ENCODE assay signal across 8 cellular contexts in the genomic region with DNA sequence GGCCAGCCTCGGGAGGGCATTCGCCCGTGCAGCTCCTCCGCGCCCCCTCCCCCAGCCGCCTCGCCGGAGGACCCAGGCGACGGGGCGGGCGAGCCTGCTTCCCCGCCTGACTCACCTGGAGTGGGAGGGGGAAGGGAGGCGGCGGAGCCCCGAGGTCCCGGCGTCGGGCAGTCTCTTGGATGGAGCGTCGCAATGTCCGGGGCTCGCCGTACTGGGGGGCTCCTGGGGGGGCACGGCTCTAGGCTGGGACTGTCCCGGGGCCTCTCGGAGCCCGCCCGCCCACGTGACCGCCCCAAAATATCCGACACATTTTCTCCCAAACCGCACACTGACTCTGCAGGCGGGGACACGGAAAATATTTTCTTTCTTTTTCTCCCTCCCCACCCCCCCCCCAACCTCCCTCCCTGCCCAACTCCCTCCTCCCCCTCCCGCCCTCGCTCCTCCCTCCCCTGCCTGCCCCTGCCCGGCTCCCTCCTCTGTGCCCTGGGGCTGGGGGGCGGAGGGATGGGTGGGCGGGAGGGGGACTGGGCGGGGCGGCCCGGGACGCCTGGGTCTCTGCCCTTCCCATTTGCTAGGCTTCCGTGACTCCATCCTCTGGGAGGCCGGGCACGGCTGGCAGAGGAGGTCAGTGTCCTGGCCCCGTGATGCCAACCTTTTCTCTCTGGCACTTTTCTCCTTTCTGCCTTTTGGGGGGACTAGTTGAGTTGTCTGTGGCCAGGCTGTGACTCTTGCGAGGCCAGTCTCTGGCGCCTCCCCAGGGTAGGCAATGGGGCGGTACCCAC. TPM values are rescaled to one million over a fixed set of nuclear protein-coding genes. Genes with fewer than 3 reads are reported as not detected.
DNase-seq lines count a peak whose midpoint lies in the region; ATAC-seq, FAIRE-seq and TF ChIP-seq lines count a peak whose summit lies in the region.

A gene (minus strand): TSS at position 351 of the 782 bp plus-strand sequence. CDS start 4,664 bp downstream, outside the sequence.

- CTCF ChIA-PET in activated naive CD4-positive, alpha-beta T cell treated with anti-CD3 and anti-CD28 coated beads for 36 hours (lab: Charles Lee) = interaction anchor here (0.6 to 2.5 kb wide), 2 partner anchors 14 to 18 kb away, joined by 3 to 12 read pairs; no protein-coding TSS in a partner anchor

- no peak for FAIRE-seq in urothelium cell line (lab: Jason Lieb, UNC)

- peak within 1 kb of the TSS; percentile 76 for H2AFZ ChIP-seq in osteoblast (ENCODE audit: low read length)

- H3K9me3 ChIP-seq in gastroesophageal sphincter (no peaks in the 10 kb centered on the region), osteoblast (ENCODE audit: low read depth, low read length) (no peaks in the 10 kb centered on the region)

- TF ChIP-seq EP300 in gastroesophageal sphincter (IDR thresholded peaks at IDR 0.05) = no peak

- H3K79me2 ChIP-seq in osteoblast (ENCODE audit: insufficient read depth, low read length) = peaks cover 7% of the 10 kb centered on the region

- no peaks in the 10 kb centered on the region for H3K27me3 Mint-ChIP-seq in activated naive CD4-positive, alpha-beta T cell treated with anti-CD3 and anti-CD28 coated beads for 36 hours (ENCODE audit: low read depth)

- TF ChIP-seq CTCF in gastroesophageal sphincter (IDR thresholded peaks at IDR 0.05) = no peak
- TF ChIP-seq CTCF in osteoblast (IDR thresholded peaks at IDR 0.05; ENCODE audit: extremely low read depth, low read depth, low read length) = no peak

- H3K27me3 ChIP-seq in gastroesophageal sphincter (no peaks in the 10 kb centered on the region), osteoblast (ENCODE audit: insufficient read depth, low read length) (peaks cover 14% of the 10 kb centered on the region)

- H3K4me3 Mint-ChIP-seq in activated naive CD4-positive, alpha-beta T cell treated with anti-CD3 and anti-CD28 coated beads for 36 hours = peak within 1 kb of the TSS; percentile 82

- H3K27ac ChIP-seq in gastroesophageal sphincter = peak within 1 kb of the TSS; percentile 69 to 93 (median 88)
- H3K27ac ChIP-seq in osteoblast (ENCODE audit: low read depth, low read length) = no peak within 1 kb of the TSS

- peaks cover 0 to 10% of the 10 kb centered on the region in 2 donors for H3K36me3 ChIP-seq in gastroesophageal sphincter
- no peaks in the 10 kb centered on the region for H3K36me3 ChIP-seq in osteoblast (ENCODE audit: insufficient read depth, low read length)

- H3K27ac Mint-ChIP-seq in activated naive CD4-positive, alpha-beta T cell treated with anti-CD3 and anti-CD28 coated beads for 36 hours = peak within 1 kb of the TSS; percentile 27

- H3K4me3 ChIP-seq in gastroesophageal sphincter (peak within 1 kb of the TSS; percentile 57 to 83), osteoblast (ENCODE audit: insufficient read depth, low read length) (peak within 1 kb of the TSS; percentile 82)

- peaks cover 59% of the 10 kb centered on the region for H3K4me1 Mint-ChIP-seq in activated naive CD4-positive, alpha-beta T cell treated with anti-CD3 and anti-CD28 coated beads for 36 hours (ENCODE audit: low read depth)

- H4K20me1 ChIP-seq in osteoblast (ENCODE audit: insufficient read depth, low read length) = no peaks in the 10 kb centered on the region

- H3K36me3 Mint-ChIP-seq in activated naive CD4-positive, alpha-beta T cell treated with anti-CD3 and anti-CD28 coated beads for 36 hours (ENCODE audit: low read depth) = no peaks in the 10 kb centered on the region

- peak; percentile 20 to 27 for TF ChIP-seq POLR2A in gastroesophageal sphincter (IDR thresholded peaks at IDR 0.05)

- H3K9me3 Mint-ChIP-seq in activated naive CD4-positive, alpha-beta T cell treated with anti-CD3 and anti-CD28 coated beads for 36 hours = no peaks in the 10 kb centered on the region

- intact Hi-C loops in activated naive CD4-positive, alpha-beta T cell treated with anti-CD3 and anti-CD28 coated beads for 36 hours (cut with micrococcal nuclease) = loop anchor here (1.0 kb wide), 1 partner anchor 9 kb away; no protein-coding TSS in a partner anchor

- 0% methylated on average over 3 to 10 of the region's 51 CpGs for WGBS in gastroesophageal sphincter (ENCODE audit: low coverage in 1 of 2), 2 donors

- peak within 1 kb of the TSS; percentile 85 for H3K4me2 ChIP-seq in osteoblast (ENCODE audit: insufficient read depth, low read length)

- ATAC-seq in gastroesophageal sphincter = peak; percentile 83

- DNase-seq in NCI-H2227 (lab: John Stamatoyannopoulos, UW; ENCODE audit: unreplicated experiment) (peak; percentile 21), NCI-H2227 treated with DMSO at 0.1 percent for 48 hours (lab: John Stamatoyannopoulos, UW) (no peak), RPMI7951 (ENCODE audit: low read depth) (peak; percentile 72), osteoblast (ENCODE audit: insufficient read length, low spot score, missing footprints) (peak; percentile 96), urothelium cell line (ENCODE audit: low spot score) (peak; percentile 89), NCI-H2081 treated with DMSO at 0.1 percent for 48 hours (lab: John Stamatoyannopoulos, UW) (no peak)
- peak; percentile 70 for DNase-seq in activated naive CD4-positive, alpha-beta T cell treated with anti-CD3 and anti-CD28 coated beads for 36 hours

- H3K4me1 ChIP-seq in gastroesophageal sphincter = peaks cover 0 to 89% (median 35%) of the 10 kb centered on the region in 3 donors
- H3K4me1 ChIP-seq in osteoblast (ENCODE audit: insufficient read depth, low read length) = peaks cover 29% of the 10 kb centered on the region

RNA-seq across cellular contexts. Expression of the gene that starts here (rescaled TPM):
- total RNA-seq in RPMI7951 (2014; rRNA removed; shearing (Covaris generic)) = 11.1 and 13.8 TPM in 2 replicates
- 1 to 10 TPM; 4.0 to 4.6 TPM for total RNA-seq in activated naive CD4-positive, alpha-beta T cell treated with anti-CD3 and anti-CD28 coated beads for 36 hours
- total RNA-seq in gastroesophageal sphincter (10 to 100 TPM; 15.6 to 26.6 (median 22.9) TPM), osteoblast (46.6 and 49.9 TPM in 2 replicates)

Comparison
In these comparisons a context has a peak if more than half of its experiments do, and no peak if none do; other contexts are left out.
1. DNase-seq: peak in NCI-H2227 (single experiment), RPMI7951 (single experiment), activated naive CD4-positive, alpha-beta T cell treated with anti-CD3 and anti-CD28 coated beads for 36 hours (single experiment), osteoblast (single experiment) and urothelium cell line (single experiment); none in NCI-H2227 treated with DMSO at 0.1 percent for 48 hours (single experiment) and NCI-H2081 treated with DMSO at 0.1 percent for 48 hours (single experiment).